In the genomic region with DNA sequence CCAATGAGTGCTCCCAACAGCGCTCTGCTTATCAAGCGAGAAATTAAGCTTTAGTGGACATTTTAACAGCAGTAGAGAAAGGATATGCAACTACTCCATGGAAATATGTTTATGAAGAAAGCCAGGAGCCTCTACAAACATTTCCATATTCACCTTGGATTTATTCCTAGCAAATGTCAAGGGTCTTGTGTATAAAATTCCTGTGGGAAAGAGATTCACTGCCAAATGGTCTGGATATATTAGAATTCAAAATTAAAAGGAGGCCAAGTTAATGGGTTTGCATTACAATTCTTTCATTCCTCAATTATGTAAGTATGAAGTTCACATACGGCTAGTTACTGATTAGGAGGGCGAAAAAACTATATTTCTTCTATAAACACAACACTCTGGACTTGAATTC, we compare ENCODE assay signal across 15 cellular contexts.
A peak's percentile ranks its signal among the peaks of the same experiment; 100 is the strongest.
DNase-seq lines count a peak whose midpoint lies in the region; FAIRE-seq and TF ChIP-seq lines count a peak whose summit lies in the region.
"Had no signal": no experiment of that assay in that cellular context is flagged by ENCODE, and none has a peak within 500 bp of the region (broad histone marks: within the 10 kb centered on the region; RNA-seq: fewer than 3 reads in every experiment).

No MANE protein-coding gene starts in this region.

- no TSS peak for BruUV-seq in endothelial cell of umbilical vein (replicated peaks; lab: Mats Ljungman, UMichigan)

- CTCF ChIA-PET in endothelial cell of umbilical vein (lab: Charles Lee) = no interaction called here

- H3K4me3 ChIP-seq in SK-N-MC = peak overlapping the region; percentile 58
- H3K4me3 ChIP-seq in endothelial cell of umbilical vein (replicated peaks in 1 of 3; ENCODE audit: insufficient read depth in 1 of 3, low read depth in 1 of 3, low read length in 3 of 3) = no peak overlapping the region
- no peak overlapping the region for H3K4me3 ChIP-seq in fibroblast of villous mesenchyme (ENCODE audit: low read depth, low read length)
- no peak overlapping the region for H3K4me3 ChIP-seq in smooth muscle cell

- H3K9ac ChIP-seq in SK-N-MC (ENCODE audit: insufficient read length) = peak overlapping the region; percentile 43
- no peak overlapping the region for H3K9ac ChIP-seq in endothelial cell of umbilical vein (replicated peaks; ENCODE audit: extremely low read depth, insufficient read depth, low read length)
- H3K9ac ChIP-seq in smooth muscle cell (ENCODE audit: low read depth) = no peak overlapping the region

- DNase-seq in SK-N-MC (ENCODE audit: low read depth, low spot score) (no peak), endothelial cell of umbilical vein (ENCODE audit: low read depth, low spot score) (no peak), fibroblast of villous mesenchyme (ENCODE audit: low read depth) (peak; percentile 27), smooth muscle cell (lab: John Stamatoyannopoulos, UW; ENCODE audit: unreplicated experiment) (no peak), OCI-M1 (lab: John Stamatoyannopoulos, UW) (no peak), DMS153 treated with DMSO at 0.1 percent for 48 hours (lab: John Stamatoyannopoulos, UW; ENCODE audit: unreplicated experiment) (no peak), COLO668 (lab: John Stamatoyannopoulos, UW; ENCODE audit: unreplicated experiment) (no peak)
- DNase-seq: Caco-2; CD4-positive, alpha-beta memory T cell; DMS53; GOT3; H9 had no signal

- H3K79me2 ChIP-seq in endothelial cell of umbilical vein (ENCODE audit: control insufficient read depth, insufficient read depth, low read length) (no peaks in the 10 kb centered on the region), smooth muscle cell (ENCODE audit: low read depth) (no peaks in the 10 kb centered on the region)

- intact Hi-C loops in endothelial cell of umbilical vein (cut with micrococcal nuclease) = no loop called here

- TF ChIP-seq CTCF in endothelial cell of umbilical vein (IDR thresholded peaks at IDR 0.05; ENCODE audit: extremely low read depth in 1 of 2, insufficient read depth in 1 of 2, low read depth in 1 of 2, low read length in 2 of 2) (no peak), fibroblast of villous mesenchyme (IDR thresholded peaks at IDR 0.05; ENCODE audit: insufficient read depth, low read depth, low read length) (no peak), smooth muscle cell (IDR thresholded peaks at IDR 0.05; ENCODE audit: borderline replicate concordance, insufficient read depth, poor library complexity, severe bottlenecking) (no peak)

- H4K20me1 ChIP-seq in endothelial cell of umbilical vein (replicated peaks; ENCODE audit: control insufficient read depth, extremely low read depth, insufficient read depth, low read length) = no peaks in the 10 kb centered on the region
- H4K20me1 ChIP-seq in smooth muscle cell (ENCODE audit: low read depth) = no peaks in the 10 kb centered on the region

- H2AFZ ChIP-seq in endothelial cell of umbilical vein (ENCODE audit: low read depth, low read length) (no peak overlapping the region), smooth muscle cell (ENCODE audit: low read depth) (peak overlapping the region; percentile 46)

- H3K36me3 ChIP-seq in SK-N-MC (ENCODE audit: insufficient read depth, low read length) (no peaks in the 10 kb centered on the region), endothelial cell of umbilical vein (ENCODE audit: control insufficient read depth in 2 of 2, extremely low read depth in 1 of 2, insufficient read depth in 2 of 2, low read length in 2 of 2) (no peaks in the 10 kb centered on the region), smooth muscle cell (ENCODE audit: low read depth) (no peaks in the 10 kb centered on the region)

- H3F3A ChIP-seq in smooth muscle cell (ENCODE audit: low read depth) = no peaks in the 10 kb centered on the region

- H3K27me3 ChIP-seq in endothelial cell of umbilical vein (ENCODE audit: control insufficient read depth in 2 of 2, insufficient read depth in 2 of 2, low read length in 2 of 2) (no peaks in the 10 kb centered on the region), smooth muscle cell (ENCODE audit: low read depth) (no peaks in the 10 kb centered on the region)

- H3K9me3 ChIP-seq in SK-N-MC (ENCODE audit: low read depth, low read length) (no peaks in the 10 kb centered on the region), endothelial cell of umbilical vein (replicated peaks; ENCODE audit: control insufficient read depth, insufficient read depth, low read length) (no peaks in the 10 kb centered on the region), smooth muscle cell (replicated peaks; ENCODE audit: low read depth) (no peaks in the 10 kb centered on the region)
- H3K9me3 ChIP-seq: Caco-2 had no signal

- no peaks in the 10 kb centered on the region for H3K4me1 ChIP-seq in endothelial cell of umbilical vein (ENCODE audit: control insufficient read depth, extremely low read depth, insufficient read depth, low read length)
- H3K4me1 ChIP-seq in smooth muscle cell (ENCODE audit: low read depth) = no peaks in the 10 kb centered on the region
- H3K4me1 ChIP-seq: Caco-2 had no signal

- H3K4me2 ChIP-seq in endothelial cell of umbilical vein (ENCODE audit: insufficient read depth, low read length) (no peak overlapping the region), smooth muscle cell (no peak overlapping the region)

- H3K9me1 ChIP-seq in endothelial cell of umbilical vein (replicated peaks; ENCODE audit: control insufficient read depth, extremely low read depth, insufficient read depth, low read length) = no peaks in the 10 kb centered on the region

- TF ChIP-seq POLR2A in endothelial cell of umbilical vein (IDR thresholded peaks at IDR 0.05; ENCODE audit: low read depth, low read length) = no peak

- FAIRE-seq in endothelial cell of umbilical vein (lab: Jason Lieb, UNC) = peak; percentile 18
- FAIRE-seq: A204.1, GM18507 had no signal

- dilution Hi-C loops in endothelial cell of umbilical vein (cut with MboI; ENCODE audit: extremely low pct_ligation_motif_present, low sequenced_read_pairs) = no loop called here

- H3K27ac ChIP-seq in SK-N-MC = peak overlapping the region; percentile 93
- H3K27ac ChIP-seq in endothelial cell of umbilical vein (ENCODE audit: insufficient read depth, low read depth, low read length) = no peak overlapping the region
- no peak overlapping the region for H3K27ac ChIP-seq in smooth muscle cell (ENCODE audit: low read depth)
- H3K27ac ChIP-seq: C4-2B had no signal

- 76% methylated on average over 4 of the region's 4 CpGs for WGBS in smooth muscle cell (ENCODE audit: low lambda C conversion rate)

- POLR2A ChIA-PET in endothelial cell of umbilical vein (lab: Charles Lee) = no interaction called here

TF ChIP-seq in endothelial cell of umbilical vein, 7 proteins besides CTCF, POLR2A, EP300 and RAD21:
- no peak for TF ChIP-seq GATA2 (IDR thresholded peaks at IDR 0.05; ENCODE audit: insufficient read depth, insufficient read length, low read depth, low read length)
- TF ChIP-seq POLR2AphosphoS5 (IDR thresholded peaks at IDR 0.05; ENCODE audit: insufficient read depth, low read depth, low read length) = no peak
